11 cellular contexts compared by ENCODE assay signal in the genomic region with DNA sequence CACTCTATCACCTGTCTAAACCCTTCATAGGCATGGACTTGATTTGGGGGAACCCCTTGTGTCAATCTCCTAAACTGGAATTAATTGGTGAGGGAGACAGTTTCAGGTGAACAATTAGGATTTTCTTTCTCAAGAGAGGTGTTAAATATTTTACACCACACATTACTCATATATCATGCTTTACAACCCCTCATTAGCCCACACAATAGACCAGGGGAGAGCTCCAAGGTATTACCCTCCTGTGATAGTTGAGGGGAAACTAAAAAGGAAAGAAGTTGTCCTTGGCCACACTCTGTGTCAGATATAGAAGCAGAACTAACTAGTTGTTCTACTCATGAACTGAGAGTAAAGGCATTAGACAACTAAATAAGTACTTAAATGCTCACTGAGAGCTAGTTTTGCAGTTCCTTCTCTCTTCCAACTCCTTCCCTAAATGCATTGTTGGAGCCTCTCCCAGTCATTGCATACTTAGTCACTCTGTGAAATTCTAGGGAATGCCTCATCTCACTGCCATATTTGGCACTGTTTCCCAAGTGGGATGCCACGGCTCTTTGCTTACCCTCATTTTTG.
DNase-seq lines count a peak whose midpoint lies in the region; ATAC-seq and TF ChIP-seq lines count a peak whose summit lies in the region.
"Had no signal": no experiment of that assay in that cellular context is flagged by ENCODE, and none has a peak within 500 bp of the region (broad histone marks: within the 10 kb centered on the region; RNA-seq: fewer than 3 reads in every experiment).

No MANE protein-coding gene starts in this region.

- H3K4me1 Mint-ChIP-seq in progenitor cell of endocrine pancreas (ENCODE audit: low read depth) (peaks cover 7% of the 10 kb centered on the region), chondrocyte (ENCODE audit: low read depth) (peaks cover 4% of the 10 kb centered on the region)
- H3K4me1 Mint-ChIP-seq: central memory CD8-positive, alpha-beta T cell had no signal

- H3K27me3 Mint-ChIP-seq in progenitor cell of endocrine pancreas (peaks cover 10% of the 10 kb centered on the region), chondrocyte (ENCODE audit: low read depth) (peaks cover 24% of the 10 kb centered on the region)
- H3K27me3 Mint-ChIP-seq: central memory CD8-positive, alpha-beta T cell had no signal

- H3K36me3 Mint-ChIP-seq in progenitor cell of endocrine pancreas (ENCODE audit: insufficient read depth), result no peaks in the 10 kb centered on the region
- no peaks in the 10 kb centered on the region for H3K36me3 Mint-ChIP-seq in chondrocyte (ENCODE audit: low read depth)
- H3K36me3 Mint-ChIP-seq: CD8-positive, alpha-beta T cell had no signal

- H3K27ac Mint-ChIP-seq in progenitor cell of endocrine pancreas (peak overlapping the region; percentile 18), chondrocyte (ENCODE audit: unreplicated experiment) (no peak overlapping the region)
- H3K27ac Mint-ChIP-seq: CD8-positive, alpha-beta T cell had no signal

- no peak for ATAC-seq in GM18519 (IDR thresholded peaks at IDR 0.05; ENCODE audit: low FRiP score, unreplicated experiment)
- ATAC-seq in HG02623 (IDR thresholded peaks at IDR 0.05; ENCODE audit: unreplicated experiment), result no peak
- ATAC-seq: CD8-positive, alpha-beta T cell; HepG2 had no signal

- no peak overlapping the region for H3K4me3 ChIP-seq in brain microvascular endothelial cell (ENCODE audit: low read depth, low read length)

- H3K9me3 Mint-ChIP-seq in progenitor cell of endocrine pancreas (ENCODE audit: low read depth) (no peaks in the 10 kb centered on the region), chondrocyte (ENCODE audit: low read depth) (no peaks in the 10 kb centered on the region)
- H3K9me3 Mint-ChIP-seq: CD8-positive, alpha-beta T cell; central memory CD8-positive, alpha-beta T cell had no signal

- in situ Hi-C loops in brain microvascular endothelial cell (cut with HindIII; ENCODE audit: low pct_ligation_motif_present, low sequenced_read_pairs) (no loop called here), G401 (cut with HindIII; ENCODE audit: low sequenced_read_pairs) (no loop called here)

- no peaks in the 10 kb centered on the region for H3K36me3 ChIP-seq in brain microvascular endothelial cell (replicated peaks)

- no peaks in the 10 kb centered on the region for H3K27me3 ChIP-seq in brain microvascular endothelial cell (replicated peaks)

- DNase-seq in GM04503 (ENCODE audit: low read depth) (peak; percentile 72), NCI-H1417 (lab: John Stamatoyannopoulos, UW) (peak in 2 of 3 experiments; percentile 71 to 94), brain microvascular endothelial cell (peak; percentile 54), progenitor cell of endocrine pancreas (ENCODE audit: low spot score, unreplicated experiment) (no peak), G401 (ENCODE audit: low spot score) (no peak), chondrocyte (ENCODE audit: low spot score) (no peak)
- DNase-seq: CD8-positive, alpha-beta T cell had no signal

- TF ChIP-seq CTCF in brain microvascular endothelial cell (IDR thresholded peaks at IDR 0.05; ENCODE audit: low read depth, low read length, missing control alignments) (no peak), progenitor cell of endocrine pancreas (IDR thresholded peaks at IDR 0.05; ENCODE audit: unreplicated experiment) (no peak), chondrocyte (IDR thresholded peaks at IDR 0.05) (no peak)

- H3K4me3 Mint-ChIP-seq in progenitor cell of endocrine pancreas (ENCODE audit: low read depth) (no peak overlapping the region), chondrocyte (ENCODE audit: unreplicated experiment) (no peak overlapping the region)
- H3K4me3 Mint-ChIP-seq: CD8-positive, alpha-beta T cell; central memory CD8-positive, alpha-beta T cell had no signal

- no peak overlapping the region for H3K27ac ChIP-seq in brain microvascular endothelial cell

Comparison
In these comparisons a context has a peak if more than half of its experiments do, and no peak if none do; other contexts are left out.
1. DNase-seq: peak in GM04503 (single experiment), NCI-H1417 (2 of 3) and brain microvascular endothelial cell (single experiment); none in progenitor cell of endocrine pancreas (single experiment), G401 (single experiment) and chondrocyte (single experiment).